8 cellular contexts compared by ENCODE assay signal in genomic region chr16:88505405-88506082, GRCh38. TPM values are rescaled to one million over a fixed set of nuclear protein-coding genes. Genes with fewer than 3 reads are reported as not detected.
DNase-seq lines count a peak whose midpoint lies in the region; ATAC-seq and TF ChIP-seq lines count a peak whose summit lies in the region.

No MANE protein-coding gene starts in this region.

- H3K36me3 Mint-ChIP-seq in T-helper 17 cell (ENCODE audit: low read depth), result no peaks in the 10 kb centered on the region
- peaks cover 2% of the 10 kb centered on the region for H3K36me3 Mint-ChIP-seq in mesothelial cell of epicardium

- no peak overlapping the region for H3K4me3 ChIP-seq in BJ (ENCODE audit: low read depth, low read length)
- H3K4me3 ChIP-seq in astrocyte of the spinal cord (ENCODE audit: low read depth, low read length), result no peak overlapping the region
- no peak overlapping the region for H3K4me3 ChIP-seq in aorta (ENCODE audit: low read length in 2 of 2)

- CTCF ChIA-PET in BJ (lab: Yijun Ruan, JAX), result no interaction called here

- H3K36me3 ChIP-seq in BJ (ENCODE audit: control insufficient read depth, insufficient read depth, low read length) (no peaks in the 10 kb centered on the region), aorta (ENCODE audit: control insufficient read depth in 1 of 2, insufficient read depth in 2 of 2, low read length in 1 of 2) (no peaks in the 10 kb centered on the region)

- H3K27me3 Mint-ChIP-seq in T-helper 17 cell (no peaks in the 10 kb centered on the region), mesothelial cell of epicardium (ENCODE audit: low read depth) (no peaks in the 10 kb centered on the region)

- no peak overlapping the region for H3K27ac ChIP-seq in aorta (ENCODE audit: low read depth in 1 of 2, low read length in 2 of 2)

- H3K9me3 Mint-ChIP-seq in mesothelial cell of epicardium, result no peaks in the 10 kb centered on the region

- H3K4me1 Mint-ChIP-seq in T-helper 17 cell (peaks cover 17% of the 10 kb centered on the region), mesothelial cell of epicardium (peaks cover 26% of the 10 kb centered on the region)

- 58 to 60% methylated on average over 20 to 22 of the region's 22 CpGs for WGBS in aorta, 2 donors

- TF ChIP-seq CTCF in BJ (IDR thresholded peaks at IDR 0.05; ENCODE audit: insufficient read depth, low read depth, low read length) (peak; percentile 50), astrocyte of the spinal cord (IDR thresholded peaks at IDR 0.05; ENCODE audit: low read depth, low read length) (peak; percentile 30), mesothelial cell of epicardium (IDR thresholded peaks at IDR 0.05; ENCODE audit: unreplicated experiment) (peak; percentile 60)

- H3K27me3 ChIP-seq in BJ (ENCODE audit: control insufficient read depth, insufficient read depth, low read length) (no peaks in the 10 kb centered on the region), aorta (ENCODE audit: control insufficient read depth in 1 of 2, insufficient read depth in 2 of 2, low read length in 1 of 2) (no peaks in the 10 kb centered on the region)

- intact Hi-C loops in aorta (cut with DNase I), result no loop called here

- peak; percentile 75 for ATAC-seq in T-helper 17 cell
- no peak for ATAC-seq in aorta (ENCODE audit: low FRiP score)
- ATAC-seq in HG03097 (IDR thresholded peaks at IDR 0.05; ENCODE audit: low FRiP score, unreplicated experiment), result no peak

- H3K4me3 Mint-ChIP-seq in T-helper 17 cell (no peak overlapping the region), mesothelial cell of epicardium (no peak overlapping the region)

- POLR2A ChIA-PET in BJ (lab: Charles Lee), result no interaction called here

- H3K9me3 ChIP-seq in T-helper 17 cell (ENCODE audit: control insufficient read depth, low read length, poor library complexity, severe bottlenecking), result no peaks in the 10 kb centered on the region
- H3K9me3 ChIP-seq in aorta (ENCODE audit: control insufficient read depth, low read length), result no peaks in the 10 kb centered on the region

- no peaks in the 10 kb centered on the region for H3K4me1 ChIP-seq in aorta (ENCODE audit: control insufficient read depth in 1 of 2, insufficient read depth in 2 of 2, low read length in 2 of 2)

- DNase-seq in BJ (ENCODE audit: low read depth) (no peak), KBM-7 (peak; percentile 47), T-helper 17 cell (peak; percentile 47 to 68 (median 52)), astrocyte of the spinal cord (ENCODE audit: low read depth, low spot score) (no peak), mesothelial cell of epicardium (ENCODE audit: low spot score in 2 of 2, unreplicated experiment in 2 of 2) (peak; percentile 62 to 81), aorta (no peak)
- peak; percentile 17 to 79 (median 60) for DNase-seq in stimulated activated naive CD4-positive, alpha-beta T cell (lab: John Stamatoyannopoulos, UW)

- no peak overlapping the region for H3K27ac Mint-ChIP-seq in T-helper 17 cell
- no peak overlapping the region for H3K27ac Mint-ChIP-seq in mesothelial cell of epicardium

- in situ Hi-C loops in KBM-7 (cut with MboI; ENCODE audit: low pct_unique_long_range_greater_than_20kb, low sequenced_read_pairs), result no loop called here
- in situ Hi-C loops in astrocyte of the spinal cord (cut with HindIII; ENCODE audit: low sequenced_read_pairs), result no loop called here

RNA-seq across cellular contexts. Expression of gene ZFPM1, which starts 52.5 kb away (rescaled TPM):
- polyA plus RNA-seq in BJ (2011; rRNA removed), result 0.16 and 0.22 TPM in 2 replicates
- 0.24 and 0.36 TPM in 2 replicates for polyA minus RNA-seq in BJ (2011; rRNA and poly(A)+ RNA removed)
- 10 to 100 TPM; 24.6 to 29.4 TPM for total RNA-seq in T-helper 17 cell
- total RNA-seq in mesothelial cell of epicardium, result 51.1 to 56.2 TPM (median 52.6 TPM) in 3 replicates
- total RNA-seq in aorta, result 1 to 10 TPM; 4.1 to 8.8 TPM
- 1 to 10 TPM in 1 of 2 donors, under 1 TPM in 1; 0.88 to 2.0 TPM for polyA plus RNA-seq in aorta

Comparison
In these comparisons a context has a peak if more than half of its experiments do, and no peak if none do; other contexts are left out.
1. DNase-seq: peak in KBM-7 (single experiment), T-helper 17 cell (3 of 3), mesothelial cell of epicardium (2 of 2) and stimulated activated naive CD4-positive, alpha-beta T cell (6 of 6); none in BJ (single experiment), astrocyte of the spinal cord (single experiment) and aorta (0 of 2).
2. Peak in every context shown above with its lines, with median percentiles within 50 percentile points of each other: CTCF ChIP-seq.